ENCODE assay signal across 1 cellular context in the genomic region with DNA sequence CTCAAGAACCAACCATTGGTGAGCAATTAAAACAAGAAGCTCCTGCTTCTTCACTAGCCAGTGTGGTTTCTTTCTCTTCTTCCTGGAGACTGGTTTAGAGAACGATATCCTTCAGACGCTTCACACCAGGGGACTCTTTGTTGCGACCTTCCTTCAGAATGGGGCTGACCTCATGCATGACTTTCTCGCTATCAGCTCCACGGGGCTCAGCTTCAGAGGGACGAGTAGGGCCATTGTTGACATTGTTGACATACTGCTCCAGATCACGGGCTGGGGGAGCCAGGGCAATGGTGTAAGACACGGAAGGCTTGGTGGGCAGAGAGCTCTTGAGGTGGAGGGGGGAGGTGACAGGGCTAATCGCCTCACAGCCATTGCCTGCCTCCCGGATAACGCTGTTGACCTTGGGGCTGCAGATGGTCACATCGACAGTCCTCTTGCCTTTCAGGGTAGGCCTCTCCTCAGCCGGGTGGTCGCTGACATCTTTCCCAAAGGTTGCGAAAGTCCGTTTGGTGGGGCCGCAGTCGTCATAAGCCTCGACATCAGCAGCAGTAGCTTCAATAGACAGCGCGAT.
TF ChIP-seq lines count a peak whose summit lies in the region.

No MANE protein-coding gene starts in this region.

TF ChIP-seq in WTC11, 78 proteins besides CTCF, POLR2A, EP300 and RAD21 (continued from another document):
- TF ChIP-seq FOXJ3 (CRISPR knock-in tag; IDR thresholded peaks at IDR 0.05; ENCODE audit: borderline replicate concordance) (no peak), CREB1 (CRISPR knock-in tag; IDR thresholded peaks at IDR 0.05) (no peak), GRHL2 (CRISPR knock-in tag; IDR thresholded peaks at IDR 0.05; ENCODE audit: insufficient replicate concordance, severe bottlenecking) (no peak), NR2C2 (CRISPR knock-in tag; IDR thresholded peaks at IDR 0.05) (no peak), FOXP1 (CRISPR knock-in tag; IDR thresholded peaks at IDR 0.05; ENCODE audit: borderline replicate concordance) (no peak), TP53 (CRISPR knock-in tag; IDR thresholded peaks at IDR 0.05) (no peak), ATF1 (CRISPR knock-in tag; IDR thresholded peaks at IDR 0.05) (no peak), SMAD3 (CRISPR knock-in tag; IDR thresholded peaks at IDR 0.05; ENCODE audit: borderline replicate concordance) (no peak), AFF4 (CRISPR knock-in tag; IDR thresholded peaks at IDR 0.05; ENCODE audit: borderline replicate concordance) (no peak), ZNF423 (CRISPR knock-in tag; IDR thresholded peaks at IDR 0.05) (no peak), ATF2 (CRISPR knock-in tag; IDR thresholded peaks at IDR 0.05; ENCODE audit: borderline replicate concordance, low read depth) (no peak), SMAD4 (CRISPR knock-in tag; IDR thresholded peaks at IDR 0.05) (no peak), ZBTB21 (CRISPR knock-in tag; IDR thresholded peaks at IDR 0.05; ENCODE audit: borderline replicate concordance) (no peak), ZNF121 (CRISPR knock-in tag; IDR thresholded peaks at IDR 0.05) (no peak), PRDM15 (CRISPR knock-in tag; IDR thresholded peaks at IDR 0.05) (no peak)
- TF ChIP-seq, protein P1, sequence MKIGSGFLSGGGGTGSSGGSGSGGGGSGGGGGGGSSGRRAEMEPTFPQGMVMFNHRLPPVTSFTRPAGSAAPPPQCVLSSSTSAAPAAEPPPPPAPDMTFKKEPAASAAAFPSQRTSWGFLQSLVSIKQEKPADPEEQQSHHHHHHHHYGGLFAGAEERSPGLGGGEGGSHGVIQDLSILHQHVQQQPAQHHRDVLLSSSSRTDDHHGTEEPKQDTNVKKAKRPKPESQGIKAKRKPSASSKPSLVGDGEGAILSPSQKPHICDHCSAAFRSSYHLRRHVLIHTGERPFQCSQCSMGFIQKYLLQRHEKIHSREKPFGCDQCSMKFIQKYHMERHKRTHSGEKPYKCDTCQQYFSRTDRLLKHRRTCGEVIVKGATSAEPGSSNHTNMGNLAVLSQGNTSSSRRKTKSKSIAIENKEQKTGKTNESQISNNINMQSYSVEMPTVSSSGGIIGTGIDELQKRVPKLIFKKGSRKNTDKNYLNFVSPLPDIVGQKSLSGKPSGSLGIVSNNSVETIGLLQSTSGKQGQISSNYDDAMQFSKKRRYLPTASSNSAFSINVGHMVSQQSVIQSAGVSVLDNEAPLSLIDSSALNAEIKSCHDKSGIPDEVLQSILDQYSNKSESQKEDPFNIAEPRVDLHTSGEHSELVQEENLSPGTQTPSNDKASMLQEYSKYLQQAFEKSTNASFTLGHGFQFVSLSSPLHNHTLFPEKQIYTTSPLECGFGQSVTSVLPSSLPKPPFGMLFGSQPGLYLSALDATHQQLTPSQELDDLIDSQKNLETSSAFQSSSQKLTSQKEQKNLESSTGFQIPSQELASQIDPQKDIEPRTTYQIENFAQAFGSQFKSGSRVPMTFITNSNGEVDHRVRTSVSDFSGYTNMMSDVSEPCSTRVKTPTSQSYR (CRISPR knock-in tag; IDR thresholded peaks at IDR 0.05), result no peak
- TF ChIP-seq, protein P2, sequence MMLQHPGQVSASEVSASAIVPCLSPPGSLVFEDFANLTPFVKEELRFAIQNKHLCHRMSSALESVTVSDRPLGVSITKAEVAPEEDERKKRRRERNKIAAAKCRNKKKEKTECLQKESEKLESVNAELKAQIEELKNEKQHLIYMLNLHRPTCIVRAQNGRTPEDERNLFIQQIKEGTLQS (CRISPR knock-in tag; conservative IDR thresholded peaks at IDR 0.05), result no peak
